ENCODE assay signal across 1 cellular context in the genomic region with DNA sequence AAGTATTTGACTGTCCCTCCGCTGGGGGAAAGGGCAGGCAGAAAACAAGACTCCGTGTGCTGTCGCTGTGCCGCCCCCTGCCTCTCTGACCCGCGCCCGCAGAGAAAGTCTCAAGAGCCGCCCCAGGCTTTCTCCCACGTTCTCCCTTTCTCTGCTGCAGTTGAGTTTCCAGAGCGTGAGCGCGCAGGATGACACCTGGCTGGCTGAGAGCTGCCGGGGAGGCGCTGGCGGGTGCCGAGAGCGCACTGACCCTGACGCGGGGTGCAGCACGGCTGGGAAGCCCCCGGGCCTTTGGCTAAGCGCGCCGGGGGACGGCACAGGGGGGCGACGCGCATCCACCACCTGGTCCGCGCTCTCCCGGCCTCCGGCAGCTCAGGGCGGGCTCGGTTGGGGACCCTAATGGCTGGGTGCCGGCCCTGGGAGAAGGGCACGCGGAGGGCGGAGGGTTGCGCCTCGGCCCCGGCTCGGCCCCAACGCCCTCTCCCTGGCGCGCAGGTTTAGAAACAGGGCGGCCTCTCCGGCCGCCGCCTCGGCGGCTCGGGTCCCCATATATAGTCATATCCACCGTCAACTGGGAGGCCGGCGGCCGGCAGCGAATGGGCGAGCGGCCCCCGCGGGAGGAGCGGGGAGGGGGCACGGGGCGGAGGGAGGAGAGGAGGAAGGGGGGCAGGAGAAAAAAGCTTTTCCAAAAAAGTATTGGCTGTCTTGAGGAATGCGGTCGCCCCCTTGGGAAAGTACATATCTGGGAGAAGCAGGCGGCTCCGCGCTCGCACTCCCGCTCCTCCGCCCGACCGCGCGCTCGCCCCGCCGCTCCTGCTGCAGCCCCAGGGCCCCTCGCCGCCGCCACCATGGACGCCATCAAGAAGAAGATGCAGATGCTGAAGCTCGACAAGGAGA.
A peak's percentile ranks its signal among the peaks of the same experiment; 100 is the strongest.
TF ChIP-seq lines count a peak whose summit lies in the region.

TSS of gene TPM1 (plus strand) at position 766 of the 897 bp plus-strand sequence. CDS start at position 849, 83 bp downstream.

TF ChIP-seq in H1, 55 proteins besides CTCF, POLR2A, EP300 and RAD21:
- TF ChIP-seq SIX5 (IDR thresholded peaks at IDR 0.05; ENCODE audit: low read depth, low read length) (no peak), SP1 (IDR thresholded peaks at IDR 0.05; ENCODE audit: low read depth, low read length) (no peak), PHF8 (conservative IDR thresholded peaks at IDR 0.05; ENCODE audit: low read depth, low read length) (peak; percentile 76), CBX5 (IDR thresholded peaks at IDR 0.05; ENCODE audit: low read depth, low read length) (no peak), KDM4A (IDR thresholded peaks at IDR 0.05; ENCODE audit: low read depth, low read length, severe bottlenecking) (peak; percentile 41), SP4 (IDR thresholded peaks at IDR 0.05; ENCODE audit: low read length) (no peak), EGR1 (IDR thresholded peaks at IDR 0.05; ENCODE audit: borderline replicate concordance, low read depth, low read length) (no peak), RNF2 (IDR thresholded peaks at IDR 0.05; ENCODE audit: borderline replicate concordance, low read depth, low read length, missing control alignments, poor library complexity, severe bottlenecking) (no peak), BRCA1 (IDR thresholded peaks at IDR 0.05; ENCODE audit: low read depth, low read length) (no peak), CHD1 (IDR thresholded peaks at IDR 0.05; ENCODE audit: low read depth, low read length) (0 out of 2 replicates have a peak, but pooled peaks have one; percentile 10), JUND (IDR thresholded peaks at IDR 0.05; ENCODE audit: low read length) (no peak), TBP (IDR thresholded peaks at IDR 0.05; ENCODE audit: low read depth, low read length) (peak; percentile 94), BCL11A (IDR thresholded peaks at IDR 0.05; ENCODE audit: low read depth in 2 of 2, low read length in 2 of 2) (no peak), YY1 (IDR thresholded peaks at IDR 0.05; ENCODE audit: low read depth, low read length) (peak; percentile 58), KDM5A (IDR thresholded peaks at IDR 0.05; ENCODE audit: low read length) (no peak), ZNF274 (IDR thresholded peaks at IDR 0.05; ENCODE audit: borderline replicate concordance, extremely low read depth, low read length) (no peak), MAFK (IDR thresholded peaks at IDR 0.05; ENCODE audit: low read depth, low read length) (no peak), POLR2AphosphoS5 (IDR thresholded peaks at IDR 0.05; ENCODE audit: low read depth, low read length) (peak; percentile 74), ATF3 (IDR thresholded peaks at IDR 0.05; ENCODE audit: insufficient read depth, low read depth, low read length) (no peak), NRF1 (IDR thresholded peaks at IDR 0.05; ENCODE audit: low read depth, low read length) (no peak), ASH2L (IDR thresholded peaks at IDR 0.05; ENCODE audit: low read length) (no peak), CREB1 (IDR thresholded peaks at IDR 0.05) (no peak; the same call in none of the 2 replicates), CHD2 (IDR thresholded peaks at IDR 0.05; ENCODE audit: low read length) (no peak), SP2 (IDR thresholded peaks at IDR 0.05; ENCODE audit: low read length) (no peak), E2F6 (IDR thresholded peaks at IDR 0.05) (no peak), CEBPB (IDR thresholded peaks at IDR 0.05; ENCODE audit: low read depth, low read length) (no peak), MAX (IDR thresholded peaks at IDR 0.05) (peak; percentile 28; the same call in 1 of the 2 replicates), RXRA (IDR thresholded peaks at IDR 0.05; ENCODE audit: insufficient read depth, low read depth, low read length) (no peak), GTF2F1 (IDR thresholded peaks at IDR 0.05; ENCODE audit: borderline replicate concordance, low read depth, low read length) (peak; percentile 67; the same call in 1 of the 2 replicates), TCF12 (IDR thresholded peaks at IDR 0.05; ENCODE audit: low read depth, low read length) (no peak), SRF (IDR thresholded peaks at IDR 0.05; ENCODE audit: low read depth, low read length) (peak; percentile 95), EZH2 (IDR thresholded peaks at IDR 0.05; ENCODE audit: low read depth, low read length, severe bottlenecking) (no peak), TAF1 (IDR thresholded peaks at IDR 0.05; ENCODE audit: low read depth, low read length) (peak; percentile 89), FOSL1 (IDR thresholded peaks at IDR 0.05; ENCODE audit: insufficient read depth, low read depth, low read length) (no peak), TEAD4 (IDR thresholded peaks at IDR 0.05; ENCODE audit: low read depth, low read length) (no peak; the same call in none of the 2 replicates), KDM1A (IDR thresholded peaks at IDR 0.05; ENCODE audit: borderline replicate concordance, low read length) (no peak), SAP30 (IDR thresholded peaks at IDR 0.05; ENCODE audit: insufficient read depth, insufficient replicate concordance, low read length) (no peak), RBBP5 (IDR thresholded peaks at IDR 0.05; ENCODE audit: borderline replicate concordance, low read depth, low read length) (0 out of 2 replicates have a peak, but pooled peaks have one; percentile 4), CTBP2 (IDR thresholded peaks at IDR 0.05; ENCODE audit: borderline replicate concordance, insufficient read depth, insufficient read length, low read length) (no peak), TAF7 (optimal IDR thresholded peaks at IDR 0.05; ENCODE audit: borderline replicate concordance, low read depth, low read length) (peak; percentile 56), USF2 (IDR thresholded peaks at IDR 0.05; ENCODE audit: low read length) (no peak), RFX5 (IDR thresholded peaks at IDR 0.05; ENCODE audit: borderline replicate concordance, low read depth, low read length) (no peak), BACH1 (IDR thresholded peaks at IDR 0.05; ENCODE audit: low read length) (no peak), SIN3A (conservative IDR thresholded peaks at IDR 0.05 in 1 of 2, IDR thresholded peaks at IDR 0.05 in 1 of 2; ENCODE audit: low read depth in 1 of 2, low read length in 2 of 2) (peak; percentile 37 to 43; a peak in 1 of 4 replicates)
- TF ChIP-seq, protein P1, sequence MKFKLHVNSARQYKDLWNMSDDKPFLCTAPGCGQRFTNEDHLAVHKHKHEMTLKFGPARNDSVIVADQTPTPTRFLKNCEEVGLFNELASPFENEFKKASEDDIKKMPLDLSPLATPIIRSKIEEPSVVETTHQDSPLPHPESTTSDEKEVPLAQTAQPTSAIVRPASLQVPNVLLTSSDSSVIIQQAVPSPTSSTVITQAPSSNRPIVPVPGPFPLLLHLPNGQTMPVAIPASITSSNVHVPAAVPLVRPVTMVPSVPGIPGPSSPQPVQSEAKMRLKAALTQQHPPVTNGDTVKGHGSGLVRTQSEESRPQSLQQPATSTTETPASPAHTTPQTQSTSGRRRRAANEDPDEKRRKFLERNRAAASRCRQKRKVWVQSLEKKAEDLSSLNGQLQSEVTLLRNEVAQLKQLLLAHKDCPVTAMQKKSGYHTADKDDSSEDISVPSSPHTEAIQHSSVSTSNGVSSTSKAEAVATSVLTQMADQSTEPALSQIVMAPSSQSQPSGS (IDR thresholded peaks at IDR 0.05; ENCODE audit: low read length), result no peak
- TF ChIP-seq, protein P2, sequence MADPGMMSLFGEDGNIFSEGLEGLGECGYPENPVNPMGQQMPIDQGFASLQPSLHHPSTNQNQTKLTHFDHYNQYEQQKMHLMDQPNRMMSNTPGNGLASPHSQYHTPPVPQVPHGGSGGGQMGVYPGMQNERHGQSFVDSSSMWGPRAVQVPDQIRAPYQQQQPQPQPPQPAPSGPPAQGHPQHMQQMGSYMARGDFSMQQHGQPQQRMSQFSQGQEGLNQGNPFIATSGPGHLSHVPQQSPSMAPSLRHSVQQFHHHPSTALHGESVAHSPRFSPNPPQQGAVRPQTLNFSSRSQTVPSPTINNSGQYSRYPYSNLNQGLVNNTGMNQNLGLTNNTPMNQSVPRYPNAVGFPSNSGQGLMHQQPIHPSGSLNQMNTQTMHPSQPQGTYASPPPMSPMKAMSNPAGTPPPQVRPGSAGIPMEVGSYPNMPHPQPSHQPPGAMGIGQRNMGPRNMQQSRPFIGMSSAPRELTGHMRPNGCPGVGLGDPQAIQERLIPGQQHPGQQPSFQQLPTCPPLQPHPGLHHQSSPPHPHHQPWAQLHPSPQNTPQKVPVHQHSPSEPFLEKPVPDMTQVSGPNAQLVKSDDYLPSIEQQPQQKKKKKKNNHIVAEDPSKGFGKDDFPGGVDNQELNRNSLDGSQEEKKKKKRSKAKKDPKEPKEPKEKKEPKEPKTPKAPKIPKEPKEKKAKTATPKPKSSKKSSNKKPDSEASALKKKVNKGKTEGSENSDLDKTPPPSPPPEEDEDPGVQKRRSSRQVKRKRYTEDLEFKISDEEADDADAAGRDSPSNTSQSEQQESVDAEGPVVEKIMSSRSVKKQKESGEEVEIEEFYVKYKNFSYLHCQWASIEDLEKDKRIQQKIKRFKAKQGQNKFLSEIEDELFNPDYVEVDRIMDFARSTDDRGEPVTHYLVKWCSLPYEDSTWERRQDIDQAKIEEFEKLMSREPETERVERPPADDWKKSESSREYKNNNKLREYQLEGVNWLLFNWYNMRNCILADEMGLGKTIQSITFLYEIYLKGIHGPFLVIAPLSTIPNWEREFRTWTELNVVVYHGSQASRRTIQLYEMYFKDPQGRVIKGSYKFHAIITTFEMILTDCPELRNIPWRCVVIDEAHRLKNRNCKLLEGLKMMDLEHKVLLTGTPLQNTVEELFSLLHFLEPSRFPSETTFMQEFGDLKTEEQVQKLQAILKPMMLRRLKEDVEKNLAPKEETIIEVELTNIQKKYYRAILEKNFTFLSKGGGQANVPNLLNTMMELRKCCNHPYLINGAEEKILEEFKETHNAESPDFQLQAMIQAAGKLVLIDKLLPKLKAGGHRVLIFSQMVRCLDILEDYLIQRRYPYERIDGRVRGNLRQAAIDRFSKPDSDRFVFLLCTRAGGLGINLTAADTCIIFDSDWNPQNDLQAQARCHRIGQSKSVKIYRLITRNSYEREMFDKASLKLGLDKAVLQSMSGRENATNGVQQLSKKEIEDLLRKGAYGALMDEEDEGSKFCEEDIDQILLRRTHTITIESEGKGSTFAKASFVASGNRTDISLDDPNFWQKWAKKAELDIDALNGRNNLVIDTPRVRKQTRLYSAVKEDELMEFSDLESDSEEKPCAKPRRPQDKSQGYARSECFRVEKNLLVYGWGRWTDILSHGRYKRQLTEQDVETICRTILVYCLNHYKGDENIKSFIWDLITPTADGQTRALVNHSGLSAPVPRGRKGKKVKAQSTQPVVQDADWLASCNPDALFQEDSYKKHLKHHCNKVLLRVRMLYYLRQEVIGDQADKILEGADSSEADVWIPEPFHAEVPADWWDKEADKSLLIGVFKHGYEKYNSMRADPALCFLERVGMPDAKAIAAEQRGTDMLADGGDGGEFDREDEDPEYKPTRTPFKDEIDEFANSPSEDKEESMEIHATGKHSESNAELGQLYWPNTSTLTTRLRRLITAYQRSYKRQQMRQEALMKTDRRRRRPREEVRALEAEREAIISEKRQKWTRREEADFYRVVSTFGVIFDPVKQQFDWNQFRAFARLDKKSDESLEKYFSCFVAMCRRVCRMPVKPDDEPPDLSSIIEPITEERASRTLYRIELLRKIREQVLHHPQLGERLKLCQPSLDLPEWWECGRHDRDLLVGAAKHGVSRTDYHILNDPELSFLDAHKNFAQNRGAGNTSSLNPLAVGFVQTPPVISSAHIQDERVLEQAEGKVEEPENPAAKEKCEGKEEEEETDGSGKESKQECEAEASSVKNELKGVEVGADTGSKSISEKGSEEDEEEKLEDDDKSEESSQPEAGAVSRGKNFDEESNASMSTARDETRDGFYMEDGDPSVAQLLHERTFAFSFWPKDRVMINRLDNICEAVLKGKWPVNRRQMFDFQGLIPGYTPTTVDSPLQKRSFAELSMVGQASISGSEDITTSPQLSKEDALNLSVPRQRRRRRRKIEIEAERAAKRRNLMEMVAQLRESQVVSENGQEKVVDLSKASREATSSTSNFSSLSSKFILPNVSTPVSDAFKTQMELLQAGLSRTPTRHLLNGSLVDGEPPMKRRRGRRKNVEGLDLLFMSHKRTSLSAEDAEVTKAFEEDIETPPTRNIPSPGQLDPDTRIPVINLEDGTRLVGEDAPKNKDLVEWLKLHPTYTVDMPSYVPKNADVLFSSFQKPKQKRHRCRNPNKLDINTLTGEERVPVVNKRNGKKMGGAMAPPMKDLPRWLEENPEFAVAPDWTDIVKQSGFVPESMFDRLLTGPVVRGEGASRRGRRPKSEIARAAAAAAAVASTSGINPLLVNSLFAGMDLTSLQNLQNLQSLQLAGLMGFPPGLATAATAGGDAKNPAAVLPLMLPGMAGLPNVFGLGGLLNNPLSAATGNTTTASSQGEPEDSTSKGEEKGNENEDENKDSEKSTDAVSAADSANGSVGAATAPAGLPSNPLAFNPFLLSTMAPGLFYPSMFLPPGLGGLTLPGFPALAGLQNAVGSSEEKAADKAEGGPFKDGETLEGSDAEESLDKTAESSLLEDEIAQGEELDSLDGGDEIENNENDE (IDR thresholded peaks at IDR 0.05; ENCODE audit: insufficient replicate concordance, low read length), result no peak
